Comparison of ENCODE assay signal across 23 cellular contexts in the genomic region with DNA sequence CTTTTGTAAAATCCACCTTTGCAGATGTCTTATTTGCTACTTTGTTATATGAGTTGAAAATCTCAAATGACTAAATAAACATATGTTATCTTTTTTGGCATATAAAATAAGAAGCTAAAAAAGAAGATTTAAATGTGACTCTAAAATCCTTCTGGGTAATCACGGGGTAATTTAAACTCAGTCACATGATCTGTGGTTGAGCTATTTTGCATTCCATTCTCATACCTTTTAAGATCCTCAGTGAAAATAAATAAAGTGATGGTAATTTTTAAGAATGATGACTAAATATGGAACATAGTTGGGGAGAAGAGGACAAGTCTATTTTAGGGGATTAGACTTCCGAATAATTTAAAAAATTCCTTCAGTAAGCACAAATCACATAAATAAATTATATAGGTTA.
"Had no signal": no experiment of that assay in that cellular context is flagged by ENCODE, and none has a peak within 500 bp of the region (broad histone marks: within the 10 kb centered on the region; RNA-seq: fewer than 3 reads in every experiment).

No MANE protein-coding gene starts in this region.

- H3K4me3 ChIP-seq: colonic mucosa, hepatocyte, ovary, suprapubic skin, thyroid gland had no signal

- H3K27ac ChIP-seq: colonic mucosa, hepatocyte, neutrophil, ovary, suprapubic skin, thyroid gland had no signal

- ATAC-seq: left lobe of liver; naive thymus-derived CD4-positive, alpha-beta T cell; right cardiac atrium; stimulated activated effector memory CD8-positive, alpha-beta T cell treated with anti-CD3 and anti-CD28 coated beads, Interleukin-12 subunit alpha, Interleukin-12 subunit beta, amount 100 ng/mL, for 72 hours; stimulated activated naive CD8-positive, alpha-beta T cell treated with anti-CD3 and anti-CD28 coated beads, Interleukin-15, Interleukin-2, amounts not matched to agents 100 U/mL and 50 U/mL, for 24 hours had no signal

- H3K36me3 ChIP-seq: colonic mucosa, neutrophil, ovary, suprapubic skin, thyroid gland had no signal

- FAIRE-seq: endothelial cell of umbilical vein, urothelium cell line had no signal

- H3K4me2 ChIP-seq: hepatocyte had no signal

- H3K27me3 ChIP-seq: colonic mucosa, hepatocyte, neutrophil, ovary, suprapubic skin, thyroid gland had no signal

- DNase-seq: colonic mucosa; effector CD4-positive, alpha-beta T cell; endodermal cell; erythroblast; foreskin melanocyte; head of caudate nucleus; islet precursor cell; mammary epithelial cell; naive thymus-derived CD4-positive, alpha-beta T cell; nephron progenitor cell; ovary; right cardiac atrium; stimulated activated CD4-positive, alpha-beta T cell treated with anti-CD3 and anti-CD28 coated beads, Interleukin-4, amount 100 ng/mL, for 1 hour; stimulated activated CD8-positive, alpha-beta memory T cell treated with anti-CD3 and anti-CD28 coated beads, Interleukin-4, amount 100 ng/mL, for 48 hours; stimulated activated naive CD8-positive, alpha-beta T cell treated with anti-CD3 and anti-CD28 coated beads, Interleukin-15, Interleukin-2, amounts not matched to agents 100 U/mL and 50 U/mL, for 24 hours; thyroid gland had no signal

- H3K79me2 ChIP-seq: hepatocyte had no signal

- H3K9me3 ChIP-seq: colonic mucosa, neutrophil, ovary, suprapubic skin, thyroid gland had no signal

- H3K4me1 ChIP-seq: colonic mucosa, suprapubic skin, thyroid gland had no signal

- H2AFZ ChIP-seq: hepatocyte had no signal
